Comparison of ENCODE assay signal across 13 cellular contexts in the genomic region with DNA sequence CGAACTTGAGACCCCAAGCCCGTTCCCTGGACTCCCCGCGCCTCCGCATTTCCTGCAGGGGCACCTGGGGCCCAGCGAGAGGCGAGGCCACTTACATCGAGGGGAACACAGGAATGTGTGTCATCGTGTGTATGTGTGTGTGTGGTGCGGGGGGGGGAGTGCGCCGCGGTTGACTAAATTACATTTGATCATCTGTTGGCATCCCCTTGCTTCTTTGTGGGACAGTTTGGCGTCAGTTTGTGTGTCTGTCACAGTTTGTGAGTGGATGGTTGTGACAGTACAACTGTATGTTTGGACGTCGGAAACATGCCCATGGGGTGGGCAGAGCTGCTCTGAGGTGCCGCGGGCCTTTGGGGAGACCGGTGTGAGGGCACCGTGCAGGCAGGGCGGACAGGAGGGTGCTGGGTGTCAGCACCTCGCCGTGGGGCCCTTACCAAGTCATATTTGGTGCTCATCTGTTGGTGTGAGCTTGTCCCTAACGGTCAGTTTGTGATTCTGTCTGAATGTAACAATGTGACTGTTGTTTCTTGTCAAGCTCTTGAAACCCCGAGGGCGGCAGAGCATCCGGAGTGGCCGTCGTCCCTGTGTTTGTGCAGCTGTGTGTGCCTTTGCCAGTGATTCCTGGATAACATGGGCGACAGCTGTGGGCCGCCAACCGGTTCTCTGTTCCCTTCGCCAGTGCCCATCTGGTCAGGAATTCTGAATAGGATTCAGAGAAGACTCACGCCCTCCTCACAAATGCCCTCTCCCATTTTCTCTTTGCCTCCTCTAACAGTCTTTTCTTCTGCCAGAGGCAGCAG. TPM values are rescaled to one million over a fixed set of nuclear protein-coding genes. Genes with fewer than 3 reads are reported as not detected.
A peak's percentile ranks its signal among the peaks of the same experiment; 100 is the strongest.
DNase-seq lines count a peak whose midpoint lies in the region; ATAC-seq and TF ChIP-seq lines count a peak whose summit lies in the region.
"Had no signal": no experiment of that assay in that cellular context is flagged by ENCODE, and none has a peak within 500 bp of the region (broad histone marks: within the 10 kb centered on the region; RNA-seq: fewer than 3 reads in every experiment).

No MANE protein-coding gene starts in this region.

- peaks cover 16% of the 10 kb centered on the region for H3K27me3 ChIP-seq in SK-N-SH (ENCODE audit: insufficient read depth)

- peak overlapping the region in 1 of 2 experiments; percentile 86; a peak in 2 of 4 replicates for H3K27ac ChIP-seq in SK-N-SH (ENCODE audit: low read depth in 2 of 2, low read length in 1 of 2)
- H3K27ac ChIP-seq: esophagus squamous epithelium, neutrophil had no signal

- DNase-seq in NCI-H146 (lab: John Stamatoyannopoulos, UW) (peak; percentile 83), SK-N-SH (peak; percentile 85), nephron progenitor cell (no peak), A172 (ENCODE audit: low spot score) (no peak), pons (ENCODE audit: low spot score) (no peak)
- DNase-seq: activated T-cell treated with anti-CD3 and anti-CD28 coated beads, Interleukin-2, amount 50 U/mL, for 72 hours; esophagus squamous epithelium; HCEC 1CT had no signal

- POLR2A ChIA-PET in SK-N-SH (lab: Yijun Ruan, JAX), result interaction anchor here (0.5 to 1.2 kb wide), 4 partner anchors 22 to 237 kb away, joined by 3 to 6 read pairs (median 4); no protein-coding TSS in a partner anchor

- H3K4me3 Mint-ChIP-seq in nephron progenitor cell, result peak overlapping the region; percentile 40
- H3K4me3 Mint-ChIP-seq: stimulated activated effector memory CD8-positive, alpha-beta T cell treated with anti-CD3 and anti-CD28 coated beads, Interleukin-12 subunit alpha, Interleukin-12 subunit beta, amount 100 ng/mL, for 72 hours had no signal

- CTCF ChIA-PET in SK-N-SH (lab: Yijun Ruan, JAX), result interaction anchor here (0.6 to 13.7 kb wide), 6 partner anchors 9 to 95 kb away, joined by 3 to 101 read pairs (median 4); a partner anchor contains a TSS

- WGBS in SK-N-SH (ENCODE audit: low lambda C conversion rate), result 31% methylated on average over 24 of the region's 34 CpGs

- H3K27ac Mint-ChIP-seq in nephron progenitor cell, result no peak overlapping the region
- H3K27ac Mint-ChIP-seq: activated T-cell treated with anti-CD3 and anti-CD28 coated beads, Interleukin-2, amount 50 U/mL, for 72 hours; stimulated activated effector memory CD8-positive, alpha-beta T cell treated with anti-CD3 and anti-CD28 coated beads, Interleukin-12 subunit alpha, Interleukin-12 subunit beta, amount 100 ng/mL, for 72 hours had no signal

- no peaks in the 10 kb centered on the region for H3F3A ChIP-seq in SK-N-SH (replicated peaks; ENCODE audit: insufficient read depth)

- no peak for TF ChIP-seq RAD21 in SK-N-SH (IDR thresholded peaks at IDR 0.05; ENCODE audit: low read length)

- ATAC-seq in HG03521 (IDR thresholded peaks at IDR 0.05; ENCODE audit: unreplicated experiment), result no peak
- ATAC-seq: activated T-cell treated with anti-CD3 and anti-CD28 coated beads, Interleukin-2, amount 50 U/mL, for 72 hours; stimulated activated effector memory CD8-positive, alpha-beta T cell treated with anti-CD3 and anti-CD28 coated beads, Interleukin-12 subunit alpha, Interleukin-12 subunit beta, amount 100 ng/mL, for 72 hours had no signal

- TF ChIP-seq CTCF in SK-N-SH (IDR thresholded peaks at IDR 0.05) (no peak), nephron progenitor cell (IDR thresholded peaks at IDR 0.05) (no peak)

- no peak overlapping the region for H2AFZ ChIP-seq in SK-N-SH (ENCODE audit: low read depth)

- peak in 1 of 2 experiments; percentile 67; a peak in 2 of 4 replicates for TF ChIP-seq EP300 in SK-N-SH (IDR thresholded peaks at IDR 0.05; ENCODE audit: borderline replicate concordance in 1 of 2, low read depth in 1 of 2, low read length in 1 of 2)

- no peaks in the 10 kb centered on the region for H3K36me3 ChIP-seq in ES-I3 (ENCODE audit: insufficient read depth, low read length)
- no peaks in the 10 kb centered on the region for H3K36me3 ChIP-seq in SK-N-SH (replicated peaks in 1 of 2; ENCODE audit: control insufficient read depth in 1 of 2, insufficient read depth in 2 of 2, low read length in 1 of 2)
- H3K36me3 ChIP-seq: esophagus squamous epithelium, neutrophil had no signal

- H3K9me2 ChIP-seq in SK-N-SH, result no peaks in the 10 kb centered on the region

- peaks cover 4% of the 10 kb centered on the region; the same call in 1 of the 2 replicates for H3K4me1 ChIP-seq in ES-I3 (ENCODE audit: insufficient read depth, low read length)
- H3K4me1 ChIP-seq in SK-N-SH (ENCODE audit: control insufficient read depth in 1 of 2, insufficient read depth in 2 of 2, low read depth in 1 of 2, low read length in 1 of 2), result peaks cover 0 to 46% of the 10 kb centered on the region in 2 experiments; a peak in 1 of 4 replicates

- peaks cover 90% of the 10 kb centered on the region for H3K27me3 Mint-ChIP-seq in nephron progenitor cell (ENCODE audit: low read depth, poor library complexity)

- H3K4me1 Mint-ChIP-seq in nephron progenitor cell, result peaks cover 13% of the 10 kb centered on the region
- H3K4me1 Mint-ChIP-seq: stimulated activated effector memory CD8-positive, alpha-beta T cell treated with anti-CD3 and anti-CD28 coated beads, Interleukin-12 subunit alpha, Interleukin-12 subunit beta, amount 100 ng/mL, for 72 hours had no signal

- H3K9ac ChIP-seq in ES-I3 (ENCODE audit: low read depth, low read length), result peak overlapping the region; percentile 63
- H3K9ac ChIP-seq in SK-N-SH, result no peak overlapping the region

- H3K4me3 ChIP-seq in SK-N-SH (ENCODE audit: low read depth in 2 of 2, low read length in 1 of 2), result peak overlapping the region in 1 of 2 experiments; percentile 34; a peak in 1 of 4 replicates
- H3K4me3 ChIP-seq: esophagus squamous epithelium had no signal

- H3K9me3 ChIP-seq in ES-I3 (ENCODE audit: control insufficient read depth, insufficient read depth, low read length) (no peaks in the 10 kb centered on the region), SK-N-SH (no peaks in the 10 kb centered on the region)
- H3K9me3 ChIP-seq: esophagus squamous epithelium, neutrophil had no signal

- H3K79me2 ChIP-seq in SK-N-SH (ENCODE audit: insufficient read depth), result no peaks in the 10 kb centered on the region

- H3K4me2 ChIP-seq in SK-N-SH, result peak overlapping the region; percentile 11; the same call in 1 of the 2 replicates

- H4K20me1 ChIP-seq in SK-N-SH (ENCODE audit: insufficient read depth), result no peaks in the 10 kb centered on the region

- H3K9me3 Mint-ChIP-seq in nephron progenitor cell, result peaks cover 16% of the 10 kb centered on the region
- H3K9me3 Mint-ChIP-seq: activated T-cell treated with anti-CD3 and anti-CD28 coated beads, Interleukin-2, amount 50 U/mL, for 72 hours; stimulated activated effector memory CD8-positive, alpha-beta T cell treated with anti-CD3 and anti-CD28 coated beads, Interleukin-12 subunit alpha, Interleukin-12 subunit beta, amount 100 ng/mL, for 72 hours had no signal

- H3K36me3 Mint-ChIP-seq in nephron progenitor cell (ENCODE audit: low read depth), result no peaks in the 10 kb centered on the region
- H3K36me3 Mint-ChIP-seq: stimulated activated effector memory CD8-positive, alpha-beta T cell treated with anti-CD3 and anti-CD28 coated beads, Interleukin-12 subunit alpha, Interleukin-12 subunit beta, amount 100 ng/mL, for 72 hours had no signal

TF ChIP-seq in SK-N-SH, 30 proteins besides CTCF, POLR2A, EP300 and RAD21 (continues in another document):
- TF ChIP-seq SIN3A (IDR thresholded peaks at IDR 0.05; ENCODE audit: borderline replicate concordance, low read depth, low read length), result no peak
- TF ChIP-seq EZH2phosphoT487 (IDR thresholded peaks at IDR 0.05; ENCODE audit: borderline replicate concordance, low read depth), result no peak
- TF ChIP-seq, protein P1, sequence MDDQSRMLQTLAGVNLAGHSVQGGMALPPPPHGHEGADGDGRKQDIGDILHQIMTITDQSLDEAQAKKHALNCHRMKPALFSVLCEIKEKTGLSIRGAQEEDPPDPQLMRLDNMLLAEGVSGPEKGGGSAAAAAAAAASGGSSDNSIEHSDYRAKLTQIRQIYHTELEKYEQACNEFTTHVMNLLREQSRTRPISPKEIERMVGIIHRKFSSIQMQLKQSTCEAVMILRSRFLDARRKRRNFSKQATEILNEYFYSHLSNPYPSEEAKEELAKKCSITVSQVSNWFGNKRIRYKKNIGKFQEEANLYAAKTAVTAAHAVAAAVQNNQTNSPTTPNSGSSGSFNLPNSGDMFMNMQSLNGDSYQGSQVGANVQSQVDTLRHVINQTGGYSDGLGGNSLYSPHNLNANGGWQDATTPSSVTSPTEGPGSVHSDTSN (IDR thresholded peaks at IDR 0.05), result no peak
- TF ChIP-seq, protein P2, sequence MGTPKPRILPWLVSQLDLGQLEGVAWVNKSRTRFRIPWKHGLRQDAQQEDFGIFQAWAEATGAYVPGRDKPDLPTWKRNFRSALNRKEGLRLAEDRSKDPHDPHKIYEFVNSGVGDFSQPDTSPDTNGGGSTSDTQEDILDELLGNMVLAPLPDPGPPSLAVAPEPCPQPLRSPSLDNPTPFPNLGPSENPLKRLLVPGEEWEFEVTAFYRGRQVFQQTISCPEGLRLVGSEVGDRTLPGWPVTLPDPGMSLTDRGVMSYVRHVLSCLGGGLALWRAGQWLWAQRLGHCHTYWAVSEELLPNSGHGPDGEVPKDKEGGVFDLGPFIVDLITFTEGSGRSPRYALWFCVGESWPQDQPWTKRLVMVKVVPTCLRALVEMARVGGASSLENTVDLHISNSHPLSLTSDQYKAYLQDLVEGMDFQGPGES (IDR thresholded peaks at IDR 0.05; ENCODE audit: low read depth, low read length), result no peak
- TF ChIP-seq NRF1 (IDR thresholded peaks at IDR 0.05; ENCODE audit: low read depth, low read length), result no peak
- no peak for TF ChIP-seq GABPA (IDR thresholded peaks at IDR 0.05; ENCODE audit: low read depth)
- TF ChIP-seq RFX5 (IDR thresholded peaks at IDR 0.05; ENCODE audit: low read length), result no peak
- peak; percentile 32; the same call in 1 of the 2 replicates for TF ChIP-seq FOXJ3 (CRISPR knock-in tag; IDR thresholded peaks at IDR 0.05)
- no peak for TF ChIP-seq FOSL2 (IDR thresholded peaks at IDR 0.05; ENCODE audit: borderline replicate concordance, low read depth)

RNA-seq across cellular contexts. Expression of a gene that starts 0.9 kb away (rescaled TPM):
- polyA plus RNA-seq in SK-N-SH (2012; rRNA removed), result 0.07 and 0.24 TPM in 2 replicates
- polyA plus RNA-seq in SK-N-SH (2012; cell fraction: cytosol; rRNA removed), result 0.10 and 0.26 TPM in 2 replicates
- 0.27 and 0.43 TPM in 2 replicates for polyA plus RNA-seq in SK-N-SH (2012; cell fraction: nucleus; rRNA removed)
- not detected in 2 replicates for total RNA-seq in A172 (2014; rRNA removed; shearing (Covaris generic))
- total RNA-seq: activated T-cell treated with anti-CD3 and anti-CD28 coated beads, Interleukin-2, amount 50 U/mL, for 72 hours; esophagus squamous epithelium; M059J had no signal

Comparison
In these comparisons a context has a peak if more than half of its experiments do, and no peak if none do; other contexts are left out.
1. DNase-seq: peak in NCI-H146 (single experiment) and SK-N-SH (single experiment); none in nephron progenitor cell (single experiment), A172 (single experiment) and pons (single experiment).